8 cellular contexts compared by ENCODE assay signal in genomic region chr15:80234883-80235282, GRCh38. TPM values are rescaled to one million over a fixed set of nuclear protein-coding genes. Genes with fewer than 3 reads are reported as not detected.
DNase-seq lines count a peak whose midpoint lies in the region; ATAC-seq and TF ChIP-seq lines count a peak whose summit lies in the region.

No MANE protein-coding gene starts in this region.

- H3K9ac ChIP-seq in SU-DHL-6 (ENCODE audit: low read length): no peak overlapping the region

- H3K79me2 ChIP-seq in SU-DHL-6 (ENCODE audit: insufficient read depth, low read length): no peaks in the 10 kb centered on the region

- DNase-seq in AG20443 (ENCODE audit: low spot score): peak; percentile 63
- DNase-seq in cardiac fibroblast (ENCODE audit: low read depth in 2 of 2): peak; percentile 50 to 53
- DNase-seq in naive thymus-derived CD4-positive, alpha-beta T cell: peak in 5 of 9 donors; percentile 4 to 41 (median 21)
- no peak for DNase-seq in NCI-H1048 (lab: John Stamatoyannopoulos, UW)
- DNase-seq in DMS79 (lab: John Stamatoyannopoulos, UW): no peak
- DNase-seq in NCI-H774 (lab: John Stamatoyannopoulos, UW): no peak

- intact Hi-C loops in naive thymus-derived CD4-positive, alpha-beta T cell (cut with micrococcal nuclease): no loop called here

- peak; percentile 63 for ATAC-seq in GM21515 (IDR thresholded peaks at IDR 0.05; ENCODE audit: unreplicated experiment)
- ATAC-seq in naive thymus-derived CD4-positive, alpha-beta T cell: peak; percentile 52

- H3K36me3 ChIP-seq in SU-DHL-6 (ENCODE audit: low read length): no peaks in the 10 kb centered on the region
- no peaks in the 10 kb centered on the region for H3K36me3 ChIP-seq in naive thymus-derived CD4-positive, alpha-beta T cell (ENCODE audit: control insufficient read depth in 2 of 3, insufficient read depth in 3 of 3, low read length in 3 of 3)

- no peak overlapping the region for H3K4me3 Mint-ChIP-seq in naive thymus-derived CD4-positive, alpha-beta T cell

- no peak overlapping the region for H3K27ac Mint-ChIP-seq in naive thymus-derived CD4-positive, alpha-beta T cell

- TF ChIP-seq CTCF in SU-DHL-6 (IDR thresholded peaks at IDR 0.05; ENCODE audit: insufficient read depth, low read length, poor library complexity, severe bottlenecking) (peak; percentile 49), cardiac fibroblast (IDR thresholded peaks at IDR 0.05; ENCODE audit: low read depth, low read length) (peak; percentile 70)

- peaks cover 0 to 3% (median 0%) of the 10 kb centered on the region in 11 donors for H3K9me3 Mint-ChIP-seq in naive thymus-derived CD4-positive, alpha-beta T cell

- H3K9me2 ChIP-seq in SU-DHL-6 (replicated peaks; ENCODE audit: insufficient read depth, low read length): no peaks in the 10 kb centered on the region

- H3K27me3 ChIP-seq in SU-DHL-6 (ENCODE audit: low read length): no peaks in the 10 kb centered on the region
- no peaks in the 10 kb centered on the region for H3K27me3 ChIP-seq in naive thymus-derived CD4-positive, alpha-beta T cell (ENCODE audit: control insufficient read depth in 2 of 2, insufficient read depth in 2 of 2, low read length in 2 of 2)

- H3K4me1 ChIP-seq in naive thymus-derived CD4-positive, alpha-beta T cell (ENCODE audit: control insufficient read depth in 2 of 2, insufficient read depth in 2 of 2, low read length in 2 of 2): no peaks in the 10 kb centered on the region

- no peaks in the 10 kb centered on the region for H3K4me1 Mint-ChIP-seq in naive thymus-derived CD4-positive, alpha-beta T cell

- no peak overlapping the region for H2AFZ ChIP-seq in SU-DHL-6 (ENCODE audit: low read depth, low read length, severe bottlenecking)

- H3K4me2 ChIP-seq in SU-DHL-6 (ENCODE audit: low read depth, low read length, poor library complexity, severe bottlenecking): no peak overlapping the region

- H3K36me3 Mint-ChIP-seq in naive thymus-derived CD4-positive, alpha-beta T cell: no peaks in the 10 kb centered on the region

- H3K4me3 ChIP-seq in SU-DHL-6 (ENCODE audit: insufficient read depth, low read length, poor library complexity, severe bottlenecking) (no peak overlapping the region), cardiac fibroblast (replicated peaks in 1 of 2; ENCODE audit: low read depth in 2 of 2, low read length in 2 of 2) (no peak overlapping the region)
- H3K4me3 ChIP-seq in naive thymus-derived CD4-positive, alpha-beta T cell (ENCODE audit: low read length): no peak overlapping the region

- H4K20me1 ChIP-seq in SU-DHL-6 (ENCODE audit: low read depth, low read length): no peaks in the 10 kb centered on the region

- POLR2A ChIA-PET in naive thymus-derived CD4-positive, alpha-beta T cell (lab: Charles Lee): no interaction called here

- CTCF ChIA-PET in naive thymus-derived CD4-positive, alpha-beta T cell (lab: Charles Lee): interaction anchor here (1.0 kb wide), 1 partner anchor 853 kb away, joined by 3 read pairs; no protein-coding TSS in a partner anchor

- peaks cover 18 to 36% (median 27%) of the 10 kb centered on the region in 5 donors for H3K27me3 Mint-ChIP-seq in naive thymus-derived CD4-positive, alpha-beta T cell

- H3F3A ChIP-seq in SU-DHL-6 (ENCODE audit: insufficient read depth): no peaks in the 10 kb centered on the region

- H3K27ac ChIP-seq in SU-DHL-6 (ENCODE audit: low read depth, low read length): no peak overlapping the region
- H3K27ac ChIP-seq in naive thymus-derived CD4-positive, alpha-beta T cell (ENCODE audit: low read depth, low read length): no peak overlapping the region

- H3K9me3 ChIP-seq in SU-DHL-6 (ENCODE audit: insufficient read depth, low read length): no peaks in the 10 kb centered on the region
- H3K9me3 ChIP-seq in naive thymus-derived CD4-positive, alpha-beta T cell (ENCODE audit: control insufficient read depth in 2 of 3, low read length in 3 of 3): no peaks in the 10 kb centered on the region

RNA-seq across cellular contexts. Expression of gene CTXND1, which starts 17.1 kb away (rescaled TPM):
- total RNA-seq in naive thymus-derived CD4-positive, alpha-beta T cell: not detected
- not detected for polyA plus RNA-seq in naive thymus-derived CD4-positive, alpha-beta T cell

Comparison
In these comparisons a context has a peak if more than half of its experiments do, and no peak if none do; other contexts are left out.
1. DNase-seq: peak in AG20443 (single experiment), cardiac fibroblast (2 of 2) and naive thymus-derived CD4-positive, alpha-beta T cell (5 of 9); none in NCI-H1048 (single experiment), DMS79 (single experiment) and NCI-H774 (single experiment).